1 cellular context compared by ENCODE assay signal in genomic region chr14:97456958-97457357, GRCh38.
TF ChIP-seq lines count a peak whose summit lies in the region.

No MANE protein-coding gene starts in this region.

TF ChIP-seq in GM12878, 131 proteins besides CTCF, POLR2A, EP300 and RAD21 (continued from another document):
- TF ChIP-seq SREBF1 (IDR thresholded peaks at IDR 0.05; ENCODE audit: low read length) = no peak
- no peak for TF ChIP-seq IRF3 (IDR thresholded peaks at IDR 0.05)
- TF ChIP-seq JUNB (IDR thresholded peaks at IDR 0.05) = peak; percentile 75
- no peak for TF ChIP-seq MTA3 (IDR thresholded peaks at IDR 0.05; ENCODE audit: borderline replicate concordance, low read length)
- TF ChIP-seq E4F1 (IDR thresholded peaks at IDR 0.05; ENCODE audit: borderline replicate concordance, partially characterized antibody) = no peak
- no peak for TF ChIP-seq ESRRA (IDR thresholded peaks at IDR 0.05; ENCODE audit: low read length)
- TF ChIP-seq ASH2L (IDR thresholded peaks at IDR 0.05; ENCODE audit: borderline replicate concordance, low read depth) = no peak
- peak; percentile 26; the same call in 1 of the 2 replicates for TF ChIP-seq IKZF1 (conservative IDR thresholded peaks at IDR 0.05)
- TF ChIP-seq CREM (IDR thresholded peaks at IDR 0.05; ENCODE audit: low read depth) = peak; percentile 26; the same call in 1 of the 2 replicates
- no peak for TF ChIP-seq GATAD2B (conservative IDR thresholded peaks at IDR 0.05; ENCODE audit: low read depth)
- no peak for TF ChIP-seq ZBTB11 (CRISPR knock-in tag; IDR thresholded peaks at IDR 0.05)
- TF ChIP-seq PAX8 (IDR thresholded peaks at IDR 0.05) = no peak
- no peak for TF ChIP-seq SMARCA5 (IDR thresholded peaks at IDR 0.05)
- peak; percentile 55; the same call in 1 of the 2 replicates for TF ChIP-seq YY1 (IDR thresholded peaks at IDR 0.05; ENCODE audit: low read depth, low read length)
- no peak for TF ChIP-seq ZBTB4 (CRISPR knock-in tag; IDR thresholded peaks at IDR 0.05)
- no peak for TF ChIP-seq PML (IDR thresholded peaks at IDR 0.05; ENCODE audit: low read length)
- TF ChIP-seq BMI1 (IDR thresholded peaks at IDR 0.05; ENCODE audit: borderline replicate concordance) = no peak
- TF ChIP-seq REST (IDR thresholded peaks at IDR 0.05; ENCODE audit: low read depth, low read length) = no peak
- no peak for TF ChIP-seq GABPA (IDR thresholded peaks at IDR 0.05; ENCODE audit: low read depth)
